Comparison of ENCODE assay signal across 23 cellular contexts in genomic region chr15:39025881-39026280, GRCh38.
"Had no signal": no experiment of that assay in that cellular context is flagged by ENCODE, and none has a peak within 500 bp of the region (broad histone marks: within the 10 kb centered on the region; RNA-seq: fewer than 3 reads in every experiment).

No MANE protein-coding gene starts in this region.

- H3K27me3 ChIP-seq: neutrophil, pancreas, right lobe of liver, stomach, thyroid gland, vagina had no signal

- H3K27ac ChIP-seq: dorsolateral prefrontal cortex, lower lobe of right lung, neutrophil, pancreas, right lobe of liver, stomach, thyroid gland, vagina had no signal

- H3K4me1 Mint-ChIP-seq: naive B cell; neural crest cell; stimulated activated effector memory CD8-positive, alpha-beta T cell treated with anti-CD3 and anti-CD28 coated beads, Interleukin-12 subunit alpha, Interleukin-12 subunit beta, amount 100 ng/mL, for 72 hours had no signal

- H3K27ac Mint-ChIP-seq: naive B cell; natural killer cell treated with Interleukin-12 subunit alpha and Interleukin-12 subunit beta and Interleukin-15 and Interleukin-18, amount 100 ng/mL, for 72 hours; progenitor cell of endocrine pancreas; stimulated activated effector memory CD8-positive, alpha-beta T cell treated with anti-CD3 and anti-CD28 coated beads, Interleukin-12 subunit alpha, Interleukin-12 subunit beta, amount 100 ng/mL, for 72 hours had no signal

- H3K4me2 ChIP-seq: smooth muscle cell had no signal

- H3K4me3 ChIP-seq: dorsolateral prefrontal cortex, lower lobe of right lung, pancreas, right lobe of liver, smooth muscle cell, stomach, thyroid gland, vagina had no signal

- H3K36me3 Mint-ChIP-seq: naive B cell; natural killer cell treated with Interleukin-12 subunit alpha and Interleukin-12 subunit beta and Interleukin-15 and Interleukin-18, amount 100 ng/mL, for 72 hours; stimulated activated effector memory CD8-positive, alpha-beta T cell treated with anti-CD3 and anti-CD28 coated beads, Interleukin-12 subunit alpha, Interleukin-12 subunit beta, amount 100 ng/mL, for 72 hours had no signal

- H3K36me3 ChIP-seq: lower lobe of right lung, neutrophil, pancreas, right lobe of liver, stomach, thyroid gland, vagina had no signal

- H3K27me3 Mint-ChIP-seq: naive B cell, progenitor cell of endocrine pancreas had no signal

- H3K9me3 ChIP-seq: lower lobe of right lung, neutrophil, pancreas, right lobe of liver, stomach, thyroid gland, vagina had no signal

- ATAC-seq: left ventricle myocardium superior; lower lobe of right lung; pancreas; right lobe of liver; stimulated activated effector memory CD8-positive, alpha-beta T cell treated with anti-CD3 and anti-CD28 coated beads, Interleukin-12 subunit alpha, Interleukin-12 subunit beta, amount 100 ng/mL, for 72 hours had no signal

- H3K4me1 ChIP-seq: lower lobe of right lung, pancreas, right lobe of liver, stomach, thyroid gland, vagina had no signal

- H3K9me3 Mint-ChIP-seq: naive B cell; natural killer cell treated with Interleukin-12 subunit alpha and Interleukin-12 subunit beta and Interleukin-15 and Interleukin-18, amount 100 ng/mL, for 72 hours; neural crest cell; stimulated activated effector memory CD8-positive, alpha-beta T cell treated with anti-CD3 and anti-CD28 coated beads, Interleukin-12 subunit alpha, Interleukin-12 subunit beta, amount 100 ng/mL, for 72 hours had no signal

- H3K4me3 Mint-ChIP-seq: natural killer cell treated with Interleukin-12 subunit alpha and Interleukin-12 subunit beta and Interleukin-15 and Interleukin-18, amount 100 ng/mL, for 72 hours; neural crest cell; stimulated activated effector memory CD8-positive, alpha-beta T cell treated with anti-CD3 and anti-CD28 coated beads, Interleukin-12 subunit alpha, Interleukin-12 subunit beta, amount 100 ng/mL, for 72 hours had no signal

- DNase-seq: cortex of kidney; dorsolateral prefrontal cortex; effector CD4-positive, alpha-beta T cell; head of caudate nucleus; left ventricle myocardium superior; lower lobe of right lung; naive B cell; pancreas; right lobe of liver; stimulated activated CD4-positive, alpha-beta T cell treated with anti-CD3 and anti-CD28 coated beads, Interleukin-12 subunit alpha, Interleukin-12 subunit beta, amount 100 ng/mL, for 4 hours; stimulated activated CD4-positive, alpha-beta T cell treated with anti-CD3 and anti-CD28 coated beads, Interleukin-1b, Interleukin-23, amount 100 ng/mL, for 48 hours; stimulated activated CD4-positive, alpha-beta T cell treated with anti-CD3 and anti-CD28 coated beads, Interleukin-4, amount 100 ng/mL, for 24 hours; stimulated activated naive CD4-positive, alpha-beta T cell treated with Interleukin-2 at 50 U/mL for 16 hours; stomach; thyroid gland; trophoblast cell had no signal
